12 cellular contexts compared by ENCODE assay signal in genomic region chr18:23740105-23740830, GRCh38. TPM values are rescaled to one million over a fixed set of nuclear protein-coding genes. Genes with fewer than 3 reads are reported as not detected.
A peak's percentile ranks its signal among the peaks of the same experiment; 100 is the strongest.
DNase-seq lines count a peak whose midpoint lies in the region; ATAC-seq, FAIRE-seq and TF ChIP-seq lines count a peak whose summit lies in the region.
"Had no signal": no experiment of that assay in that cellular context is flagged by ENCODE, and none has a peak within 500 bp of the region (broad histone marks: within the 10 kb centered on the region; RNA-seq: fewer than 3 reads in every experiment).

No MANE protein-coding gene starts in this region.

- no peaks in the 10 kb centered on the region for H3K36me3 ChIP-seq in CD4-positive, alpha-beta memory T cell (ENCODE audit: insufficient read depth, low read length)

- H3K9me3 ChIP-seq in CD4-positive, alpha-beta memory T cell (ENCODE audit: control insufficient read depth in 1 of 2, low read length in 2 of 2): no peaks in the 10 kb centered on the region
- H3K9me3 ChIP-seq: testis had no signal

- CTCF ChIA-PET in CD4-positive, alpha-beta memory T cell (lab: Charles Lee; ENCODE audit: partially characterized antibody): no interaction called here

- H3K4me3 ChIP-seq in CD4-positive, alpha-beta memory T cell (ENCODE audit: low read length in 2 of 2): no peak overlapping the region
- H3K4me3 ChIP-seq: testis had no signal

- TF ChIP-seq POLR2A in GM12891 (IDR thresholded peaks at IDR 0.05; ENCODE audit: low read depth, low read length): no peak

- H3K4me1 ChIP-seq in CD4-positive, alpha-beta memory T cell (ENCODE audit: insufficient read depth, low read length): peaks cover 15% of the 10 kb centered on the region
- H3K4me1 ChIP-seq: testis had no signal

- peaks cover 11 to 15% (median 15%) of the 10 kb centered on the region in 4 donors for H3K4me1 Mint-ChIP-seq in CD4-positive, alpha-beta memory T cell
- H3K4me1 Mint-ChIP-seq in stimulated activated naive CD8-positive, alpha-beta T cell treated with anti-CD3 and anti-CD28 coated beads, Interleukin-15, amount 100 ng/mL, for 72 hours: peaks cover 22% of the 10 kb centered on the region

- peaks cover 8 to 18% of the 10 kb centered on the region in 2 donors for H3K27me3 Mint-ChIP-seq in CD4-positive, alpha-beta memory T cell
- peaks cover 23% of the 10 kb centered on the region for H3K27me3 Mint-ChIP-seq in stimulated activated naive CD8-positive, alpha-beta T cell treated with anti-CD3 and anti-CD28 coated beads, Interleukin-15, amount 100 ng/mL, for 72 hours

- H3K9me3 Mint-ChIP-seq in CD4-positive, alpha-beta memory T cell: peaks cover 0 to 2% (median 0%) of the 10 kb centered on the region in 8 donors
- H3K9me3 Mint-ChIP-seq in stimulated activated naive CD8-positive, alpha-beta T cell treated with anti-CD3 and anti-CD28 coated beads, Interleukin-15, amount 100 ng/mL, for 72 hours: no peaks in the 10 kb centered on the region

- H3K27ac ChIP-seq in CD4-positive, alpha-beta memory T cell (ENCODE audit: low read depth, low read length): no peak overlapping the region
- H3K27ac ChIP-seq: testis had no signal

- no peaks in the 10 kb centered on the region for H3K27me3 ChIP-seq in CD4-positive, alpha-beta memory T cell (ENCODE audit: insufficient read depth, low read length)
- H3K27me3 ChIP-seq: testis had no signal

- no peaks in the 10 kb centered on the region for H3K36me3 Mint-ChIP-seq in CD4-positive, alpha-beta memory T cell

- intact Hi-C loops in left colon (cut with DNase I, micrococcal nuclease): no loop called here
- intact Hi-C loops in CD4-positive, alpha-beta memory T cell (cut with micrococcal nuclease): no loop called here

- H3K27ac Mint-ChIP-seq in CD4-positive, alpha-beta memory T cell: no peak overlapping the region
- no peak overlapping the region for H3K27ac Mint-ChIP-seq in stimulated activated naive CD8-positive, alpha-beta T cell treated with anti-CD3 and anti-CD28 coated beads, Interleukin-15, amount 100 ng/mL, for 72 hours

- DNase-seq in GM12891 (ENCODE audit: insufficient read length, low spot score) (no peak), NCI-H1105 treated with DMSO at 0.1 percent for 48 hours (lab: John Stamatoyannopoulos, UW) (peak; percentile 75), SIG-M5 treated with dmso at 0.1 percent for 504 hours (lab: John Stamatoyannopoulos, UW; ENCODE audit: unreplicated experiment) (peak; percentile 98), left colon (peak; percentile 39 to 45)
- DNase-seq in CD4-positive, alpha-beta memory T cell: no peak
- no peak for DNase-seq in stimulated activated naive CD8-positive, alpha-beta T cell treated with anti-CD3 and anti-CD28 coated beads, Interleukin-15, amount 100 ng/mL, for 72 hours
- no peak for DNase-seq in activated effector memory CD4-positive, alpha-beta T cell treated with anti-CD3 and anti-CD28 coated beads, Interleukin-2, amount 50 U/mL, for 16 hours
- DNase-seq: activated T-cell treated with anti-CD3 and anti-CD28 coated beads for 4 hours; stimulated activated CD4-positive, alpha-beta T cell treated with anti-CD3 and anti-CD28 coated beads, Interleukin-4, amount 100 ng/mL, for 1 hour; testis had no signal

- POLR2A ChIA-PET in CD4-positive, alpha-beta memory T cell (lab: Charles Lee; ENCODE audit: partially characterized antibody): no interaction called here

- no peak for FAIRE-seq in GM12891 (lab: Jason Lieb, UNC)

- H3K4me3 Mint-ChIP-seq in CD4-positive, alpha-beta memory T cell: no peak overlapping the region
- no peak overlapping the region for H3K4me3 Mint-ChIP-seq in stimulated activated naive CD8-positive, alpha-beta T cell treated with anti-CD3 and anti-CD28 coated beads, Interleukin-15, amount 100 ng/mL, for 72 hours

- peak; percentile 80 for ATAC-seq in left colon
- no peak for ATAC-seq in stimulated activated naive CD8-positive, alpha-beta T cell treated with anti-CD3 and anti-CD28 coated beads, Interleukin-15, amount 100 ng/mL, for 72 hours
- ATAC-seq in GM18873 (IDR thresholded peaks at IDR 0.05; ENCODE audit: low FRiP score, unreplicated experiment): no peak

TF ChIP-seq in GM12891, 5 proteins besides CTCF, POLR2A, EP300 and RAD21:
- TF ChIP-seq SPI1 (IDR thresholded peaks at IDR 0.05; ENCODE audit: low read depth, low read length) (peak; percentile 1; the same call in 1 of the 2 replicates), TAF1 (IDR thresholded peaks at IDR 0.05; ENCODE audit: low read depth, low read length) (no peak)
TF ChIP-seq in GM12891: peak in this region for 1.

RNA-seq across cellular contexts. Expression of gene LAMA3, which starts 51.0 kb away (rescaled TPM):
- 0.86 TPM for polyA plus RNA-seq in GM12891 (2012; ENCODE audit: low read depth, missing spikeins)
- 10 to 100 TPM; 33.2 to 98.0 TPM for total RNA-seq in left colon
- not detected for total RNA-seq in CD4-positive, alpha-beta memory T cell
- polyA plus RNA-seq in CD4-positive, alpha-beta memory T cell: not detected
- total RNA-seq: T-helper 1 cell treated with Interleukin-12 subunit alpha and Interleukin-12 subunit beta and Interleukin-4 antibody, amounts not matched to agents 30 ng/mL and 1 ng/mL, for 36 hours had no signal

Comparison
In these comparisons a context has a peak if more than half of its experiments do, and no peak if none do; other contexts are left out.
1. DNase-seq: peak in NCI-H1105 treated with DMSO at 0.1 percent for 48 hours (single experiment), SIG-M5 treated with dmso at 0.1 percent for 504 hours (single experiment) and left colon (2 of 2); none in GM12891 (single experiment), CD4-positive, alpha-beta memory T cell (0 of 5), stimulated activated naive CD8-positive, alpha-beta T cell treated with anti-CD3 and anti-CD28 coated beads, Interleukin-15, amount 100 ng/mL, for 72 hours (0 of 2) and activated effector memory CD4-positive, alpha-beta T cell treated with anti-CD3 and anti-CD28 coated beads, Interleukin-2, amount 50 U/mL, for 16 hours (single experiment).
2. RNA of gene LAMA3, which starts 51.0 kb away (total RNA-seq): 33.2 to 98.0 TPM in left colon; not detected in CD4-positive, alpha-beta memory T cell; every median in the first group is over 10 times any median in the second.